9 cellular contexts compared by ENCODE assay signal in genomic region chr2:68742638-68743037, GRCh38. TPM values are rescaled to one million over a fixed set of nuclear protein-coding genes. Genes with fewer than 3 reads are reported as not detected.
A peak's percentile ranks its signal among the peaks of the same experiment; 100 is the strongest.
DNase-seq lines count a peak whose midpoint lies in the region; ATAC-seq, FAIRE-seq and TF ChIP-seq lines count a peak whose summit lies in the region.
"Had no signal": no experiment of that assay in that cellular context is flagged by ENCODE, and none has a peak within 500 bp of the region (broad histone marks: within the 10 kb centered on the region; RNA-seq: fewer than 3 reads in every experiment).

No MANE protein-coding gene starts in this region.

- no peaks in the 10 kb centered on the region for H3K36me3 ChIP-seq in left ventricle myocardium inferior
- H3K36me3 ChIP-seq in heart left ventricle: no peaks in the 10 kb centered on the region
- no peaks in the 10 kb centered on the region for H3K36me3 ChIP-seq in transverse colon
- H3K36me3 ChIP-seq in ovary: no peaks in the 10 kb centered on the region
- no peaks in the 10 kb centered on the region for H3K36me3 ChIP-seq in small intestine (ENCODE audit: control insufficient read depth in 2 of 2, insufficient read depth in 2 of 2, low read length in 2 of 2)

- no peaks in the 10 kb centered on the region for H3K9me3 ChIP-seq in left ventricle myocardium inferior (replicated peaks)
- H3K9me3 ChIP-seq in heart left ventricle: no peaks in the 10 kb centered on the region
- H3K9me3 ChIP-seq in transverse colon: no peaks in the 10 kb centered on the region
- H3K9me3 ChIP-seq in ovary: no peaks in the 10 kb centered on the region
- H3K9me3 ChIP-seq in small intestine (ENCODE audit: control insufficient read depth, low read depth): no peaks in the 10 kb centered on the region

- intact Hi-C loops in left ventricle myocardium inferior (cut with micrococcal nuclease) (no loop called here), heart left ventricle (cut with DNase I) (no loop called here), transverse colon (cut with DNase I; ENCODE audit: low total_unique reads) (no loop called here), ovary (cut with DNase I) (loop anchor here in 2 of 4 donors (10.0 kb wide), 2 partner anchors 162 to 172 kb away; no protein-coding TSS in a partner anchor)

- peaks cover 97% of the 10 kb centered on the region for H3K4me1 Mint-ChIP-seq in activated naive CD8-positive, alpha-beta T cell treated with anti-CD3 and anti-CD28 coated beads, Interleukin-2, amount 50 U/mL, for 24 hours

- peak overlapping the region; percentile 59 for H3K27ac Mint-ChIP-seq in activated naive CD8-positive, alpha-beta T cell treated with anti-CD3 and anti-CD28 coated beads, Interleukin-2, amount 50 U/mL, for 24 hours

- peak overlapping the region; percentile 35 for H3K4me3 Mint-ChIP-seq in activated naive CD8-positive, alpha-beta T cell treated with anti-CD3 and anti-CD28 coated beads, Interleukin-2, amount 50 U/mL, for 24 hours

- TF ChIP-seq CTCF in left ventricle myocardium inferior (IDR thresholded peaks at IDR 0.05; ENCODE audit: borderline replicate concordance): no peak
- no peak for TF ChIP-seq CTCF in heart left ventricle (IDR thresholded peaks at IDR 0.05)
- no peak for TF ChIP-seq CTCF in transverse colon (IDR thresholded peaks at IDR 0.05)
- TF ChIP-seq CTCF in ovary (IDR thresholded peaks at IDR 0.05): no peak

- H3K27ac ChIP-seq in left ventricle myocardium inferior (replicated peaks) (peak overlapping the region; percentile 9), heart left ventricle (peak overlapping the region in 2 of 12 donors; percentile 5 to 93), transverse colon (peak overlapping the region; percentile 28 to 53 (median 49)), ovary (no peak overlapping the region), small intestine (ENCODE audit: low read depth in 1 of 2, low read length in 1 of 2) (no peak overlapping the region)

- H3K27me3 Mint-ChIP-seq in activated naive CD8-positive, alpha-beta T cell treated with anti-CD3 and anti-CD28 coated beads, Interleukin-2, amount 50 U/mL, for 24 hours: no peaks in the 10 kb centered on the region

- ATAC-seq in heart left ventricle: no peak
- no peak for ATAC-seq in activated naive CD8-positive, alpha-beta T cell treated with anti-CD3 and anti-CD28 coated beads, Interleukin-2, amount 50 U/mL, for 24 hours

- H3K9me3 Mint-ChIP-seq in activated naive CD8-positive, alpha-beta T cell treated with anti-CD3 and anti-CD28 coated beads, Interleukin-2, amount 50 U/mL, for 24 hours: no peaks in the 10 kb centered on the region

- TF ChIP-seq EP300 in transverse colon (IDR thresholded peaks at IDR 0.05; ENCODE audit: low read depth) (no peak), ovary (IDR thresholded peaks at IDR 0.05) (no peak)

- DNase-seq in left ventricle myocardium inferior: no peak
- DNase-seq in heart left ventricle: no peak
- peak; percentile 36 for DNase-seq in NCI-H146 (lab: John Stamatoyannopoulos, UW)
- DNase-seq in activated naive CD8-positive, alpha-beta T cell treated with anti-CD3 and anti-CD28 coated beads, Interleukin-2, amount 50 U/mL, for 24 hours: no peak
- DNase-seq in transverse colon: no peak
- no peak for DNase-seq in SHP77 (lab: John Stamatoyannopoulos, UW)
- DNase-seq in ovary: no peak
- no peak for DNase-seq in small intestine
- DNase-seq: NCI-H1092 treated with DMSO at 0.1 percent for 48 hours had no signal

- FAIRE-seq in small intestine (lab: Jason Lieb, UNC): no peak

- in situ Hi-C loops in transverse colon (cut with MboI; ENCODE audit: low pct_ligation_motif_present in 1 of 4, low pct_unique_long_range_greater_than_20kb in 1 of 4, low sequenced_read_pairs in 3 of 4): loop anchor here (10.0 to 25.0 kb wide), 3 partner anchors 162 to 255 kb away; no protein-coding TSS in a partner anchor

- H3K27me3 ChIP-seq in left ventricle myocardium inferior (ENCODE audit: low read depth) (peaks cover 8% of the 10 kb centered on the region), heart left ventricle (peaks cover 0 to 3% (median 0%) of the 10 kb centered on the region in 9 donors), transverse colon (no peaks in the 10 kb centered on the region), ovary (no peaks in the 10 kb centered on the region), small intestine (ENCODE audit: control insufficient read depth in 2 of 2, insufficient read depth in 2 of 2, low read length in 2 of 2) (no peaks in the 10 kb centered on the region)

- H3K4me1 ChIP-seq in left ventricle myocardium inferior: no peaks in the 10 kb centered on the region
- peaks cover 0 to 96% (median 0%) of the 10 kb centered on the region in 12 donors for H3K4me1 ChIP-seq in heart left ventricle
- H3K4me1 ChIP-seq in transverse colon: peaks cover 0 to 12% (median 4%) of the 10 kb centered on the region in 4 donors
- no peaks in the 10 kb centered on the region for H3K4me1 ChIP-seq in ovary (ENCODE audit: insufficient read depth)
- peaks cover 0 to 7% of the 10 kb centered on the region in 2 donors for H3K4me1 ChIP-seq in small intestine (ENCODE audit: control insufficient read depth in 2 of 2, insufficient read depth in 1 of 2, low read depth in 1 of 2, low read length in 1 of 2)

- peaks cover 47% of the 10 kb centered on the region for H3K36me3 Mint-ChIP-seq in activated naive CD8-positive, alpha-beta T cell treated with anti-CD3 and anti-CD28 coated beads, Interleukin-2, amount 50 U/mL, for 24 hours (ENCODE audit: low read depth)

- H3K4me3 ChIP-seq in left ventricle myocardium inferior (no peak overlapping the region), heart left ventricle (peak overlapping the region in 1 of 12 donors; percentile 41), transverse colon (no peak overlapping the region), ovary (no peak overlapping the region), small intestine (ENCODE audit: low read depth in 1 of 2, low read length in 2 of 2) (no peak overlapping the region)

- TF ChIP-seq POLR2A in heart left ventricle (IDR thresholded peaks at IDR 0.05) (no peak), transverse colon (IDR thresholded peaks at IDR 0.05) (no peak), ovary (IDR thresholded peaks at IDR 0.05) (no peak)

RNA-seq across cellular contexts. Expression of gene ARHGAP25, which starts 8.0 kb away (rescaled TPM):
- total RNA-seq in left ventricle myocardium inferior (5.3 TPM), heart left ventricle (10 to 100 TPM in 2 of 9 donors, 1 to 10 TPM in 7; 2.6 to 27.9 (median 5.4) TPM), transverse colon (10 to 100 TPM in 2 of 4 donors, 1 to 10 TPM in 2; 2.2 to 11.6 (median 7.2) TPM), ovary (10 to 100 TPM in 4 of 7 donors, 1 to 10 TPM in 3; 8.5 to 15.6 (median 12.4) TPM)
- polyA plus RNA-seq in heart left ventricle (1 to 10 TPM; 2.9 to 4.8 TPM), ovary (10 to 100 TPM; 13.7 to 30.5 TPM), small intestine (1 to 10 TPM; 1.8 to 7.6 (median 3.6) TPM)

Comparison
In these comparisons a context has a peak if more than half of its experiments do, and no peak if none do; other contexts are left out.
1. H3K27ac ChIP-seq: peak in left ventricle myocardium inferior (single experiment) and transverse colon (4 of 4); none in ovary (0 of 2) and small intestine (0 of 2).